ENCODE assay signal across 9 cellular contexts in genomic region chr19:54189668-54190502, GRCh38. TPM values are rescaled to one million over a fixed set of nuclear protein-coding genes. Genes with fewer than 3 reads are reported as not detected.
DNase-seq lines count a peak whose midpoint lies in the region; ATAC-seq and TF ChIP-seq lines count a peak whose summit lies in the region.
"Had no signal": no experiment of that assay in that cellular context is flagged by ENCODE, and none has a peak within 500 bp of the region (broad histone marks: within the 10 kb centered on the region; RNA-seq: fewer than 3 reads in every experiment).

No MANE protein-coding gene starts in this region.

- 0 to 1% (median 0%) methylated on average over 49 to 71 of the region's 71 CpGs for WGBS in spleen, 5 donors

- no peak for TF ChIP-seq POLR2A in spleen (IDR thresholded peaks at IDR 0.05)

- H3K36me3 ChIP-seq in spleen, result peaks cover 0 to 58% (median 20%) of the 10 kb centered on the region in 6 donors

- DNase-seq in AG10803 (ENCODE audit: low read depth) (peak; percentile 100), NCI-H446 (lab: John Stamatoyannopoulos, UW) (peak; percentile 100), cerebellar cortex (ENCODE audit: low spot score) (peak; percentile 100), iris pigment epithelial cell (ENCODE audit: low read depth) (peak; percentile 100), spleen (peak; percentile 100)

- H3K4me3 ChIP-seq in AG10803 (ENCODE audit: low read length) (peak overlapping the region; percentile 72), spleen (peak overlapping the region; percentile 46 to 98 (median 73))

- ATAC-seq in GM19043 (IDR thresholded peaks at IDR 0.05; ENCODE audit: low read depth, unreplicated experiment) (peak; percentile 50), HG03354 (IDR thresholded peaks at IDR 0.05; ENCODE audit: poor library complexity, severe bottlenecking, unreplicated experiment) (peak; percentile 51)
- peak; percentile 61 to 64 for ATAC-seq in activated CD4-positive, CD25-positive, alpha-beta regulatory T cell treated with anti-CD3 and anti-CD28 coated beads, Interleukin-2, amount 50 U/mL, for 24 hours

- intact Hi-C loops in spleen (cut with DNase I; ENCODE audit: low total_unique reads), result no loop called here

- H3K27ac ChIP-seq in spleen, result peak overlapping the region; percentile 93 to 100 (median 99)

- no peaks in the 10 kb centered on the region for H3K27me3 ChIP-seq in spleen (replicated peaks in 1 of 7)

- no peaks in the 10 kb centered on the region for H3K9me3 ChIP-seq in spleen

- peaks cover 14 to 57% (median 34%) of the 10 kb centered on the region in 6 donors for H3K4me1 ChIP-seq in spleen

- no peak for TF ChIP-seq CTCF in AG10803 (conservative IDR thresholded peaks at IDR 0.05; ENCODE audit: low read length)
- TF ChIP-seq CTCF in spleen (IDR thresholded peaks at IDR 0.05 in 8 of 11, conservative IDR thresholded peaks at IDR 0.05 in 3 of 11), result no peak

RNA-seq across cellular contexts. Expression of gene MBOAT7, which starts 0.5 kb away (rescaled TPM):
- total RNA-seq in spleen, result 100 to 1,000 TPM in 3 of 7 donors, 10 to 100 TPM in 4; 65.1 to 208 (median 85.9) TPM
- 10 to 100 TPM; 12.0 to 19.4 (median 14.7) TPM for polyA plus RNA-seq in spleen

RNA-seq across cellular contexts. Expression of gene TSEN34, which starts 1.2 kb away (rescaled TPM):
- total RNA-seq in spleen, result 100 to 1,000 TPM in 1 of 7 donors, 10 to 100 TPM in 6; 32.2 to 109 (median 45.5) TPM
- polyA plus RNA-seq in spleen, result 10 to 100 TPM; 25.5 to 45.2 (median 37.5) TPM

RNA-seq across cellular contexts. Expression of gene RPS9, which starts 10.8 kb away (rescaled TPM):
- total RNA-seq in spleen, result 1,000 to 10,000 TPM; 1,182 to 2,757 (median 1,587) TPM
- 1,000 to 10,000 TPM; 6,196 to 7,306 (median 6,994) TPM for polyA plus RNA-seq in spleen

RNA-seq across cellular contexts. Expression of gene TMC4, which starts 16.9 kb away (rescaled TPM):
- 1 to 10 TPM in 3 of 7 donors, under 1 TPM in 2, not detected in 2; 0.51 to 4.0 (median 1.0) TPM for total RNA-seq in spleen
- polyA plus RNA-seq in spleen, result under 1 TPM; 0.12 to 0.86 (median 0.22) TPM
- total RNA-seq: activated CD8-positive, alpha-beta memory T cell treated with anti-CD3 and anti-CD28 coated beads for 36 hours had no signal

RNA-seq across cellular contexts. Expression of gene LENG1, which starts 30.4 kb away (rescaled TPM):
- 10 to 100 TPM in 2 of 7 donors, 1 to 10 TPM in 5; 7.5 to 12.1 (median 9.0) TPM for total RNA-seq in spleen
- polyA plus RNA-seq in spleen, result 10 to 100 TPM in 1 of 3 donors, 1 to 10 TPM in 2; 7.4 to 14.6 (median 9.1) TPM

Comparison
In these comparisons a context has a peak if more than half of its experiments do, and no peak if none do; other contexts are left out.
1. Peak in every context shown above with its lines: DNase-seq, ATAC-seq, H3K4me3 ChIP-seq and H3K27ac ChIP-seq.